ENCODE assay signal across 12 cellular contexts in the genomic region with DNA sequence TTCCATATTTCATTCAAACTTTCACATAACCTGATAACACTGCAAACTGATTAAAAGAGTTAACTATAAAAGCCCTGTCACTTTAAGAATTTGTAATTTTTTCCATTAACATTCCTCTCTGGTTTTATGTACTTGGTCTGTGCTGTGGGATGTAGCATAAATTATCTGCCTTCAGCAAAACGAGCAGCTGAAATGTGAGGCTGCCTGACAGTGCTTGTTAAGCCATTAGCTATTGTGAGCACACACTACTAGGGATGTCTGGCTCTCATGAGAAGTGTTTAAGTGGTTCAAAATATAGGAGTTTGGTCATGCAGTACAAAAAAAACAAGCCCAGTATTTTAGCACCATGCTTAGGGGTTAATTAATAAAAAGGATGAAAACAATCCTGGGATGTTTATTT.
DNase-seq lines count a peak whose midpoint lies in the region; ATAC-seq lines count a peak whose summit lies in the region.
"Had no signal": no experiment of that assay in that cellular context is flagged by ENCODE, and none has a peak within 500 bp of the region (broad histone marks: within the 10 kb centered on the region; RNA-seq: fewer than 3 reads in every experiment).

No MANE protein-coding gene starts in this region.

- intact Hi-C loops in aorta (cut with DNase I): loop anchor here (5.0 to 10.0 kb wide), 2 partner anchors 64 to 168 kb away; a partner anchor contains a TSS

- no peak overlapping the region for H3K4me3 Mint-ChIP-seq in memory B cell
- H3K4me3 Mint-ChIP-seq: GM23338 had no signal

- no peaks in the 10 kb centered on the region for H3K9me3 ChIP-seq in aorta (ENCODE audit: control insufficient read depth, low read length)

- H3K27me3 ChIP-seq in aorta (ENCODE audit: control insufficient read depth in 1 of 2, insufficient read depth in 2 of 2, low read length in 1 of 2): no peaks in the 10 kb centered on the region

- no peaks in the 10 kb centered on the region for H3K36me3 Mint-ChIP-seq in memory B cell

- H3K4me1 ChIP-seq in aorta (ENCODE audit: control insufficient read depth in 1 of 2, insufficient read depth in 2 of 2, low read length in 2 of 2): no peaks in the 10 kb centered on the region

- H3K4me3 ChIP-seq in aorta (ENCODE audit: low read length in 2 of 2): no peak overlapping the region
- H3K4me3 ChIP-seq: GM23338, smooth muscle cell had no signal

- ATAC-seq in memory B cell (ENCODE audit: low read depth): no peak
- ATAC-seq in aorta (ENCODE audit: low FRiP score): no peak
- ATAC-seq: GM23338 had no signal

- H3K9me3 Mint-ChIP-seq in memory B cell: no peaks in the 10 kb centered on the region
- H3K9me3 Mint-ChIP-seq: GM23338 had no signal

- DNase-seq in COLO668 (lab: John Stamatoyannopoulos, UW; ENCODE audit: unreplicated experiment) (peak; percentile 32), H4 (ENCODE audit: low spot score) (peak; percentile 36), NCI-H526 treated with DMSO at 0.1 percent for 48 hours (lab: John Stamatoyannopoulos, UW) (peak; percentile 31), memory B cell (ENCODE audit: low spot score in 2 of 2) (no peak), 8988T (no peak), aorta (no peak), C1 segment of cervical spinal cord (lab: John Stamatoyannopoulos, UW) (no peak), NCI-H2227 treated with DMSO at 0.1 percent for 48 hours (lab: John Stamatoyannopoulos, UW) (no peak)
- DNase-seq: activated effector memory CD4-positive, alpha-beta T cell treated with anti-CD3 and anti-CD28 coated beads, Interleukin-2, amount 50 U/mL, for 16 hours; glutamatergic neuron had no signal

- no peaks in the 10 kb centered on the region for H3K27me3 Mint-ChIP-seq in memory B cell

- H3K27ac ChIP-seq in aorta (ENCODE audit: low read depth in 1 of 2, low read length in 2 of 2): no peak overlapping the region

- H3K27ac Mint-ChIP-seq in memory B cell: peak overlapping the region; percentile 90
- H3K27ac Mint-ChIP-seq: GM23338 had no signal

- H3K4me1 Mint-ChIP-seq in memory B cell: peaks cover 7% of the 10 kb centered on the region

- WGBS in aorta, 2 donors: 19% methylated on average over 1 of the region's 1 CpG

- H3K36me3 ChIP-seq in aorta (ENCODE audit: control insufficient read depth in 1 of 2, insufficient read depth in 2 of 2, low read length in 1 of 2): no peaks in the 10 kb centered on the region

Comparison
In these comparisons a context has a peak if more than half of its experiments do, and no peak if none do; other contexts are left out.
1. DNase-seq: peak in COLO668 (single experiment), H4 (single experiment) and NCI-H526 treated with DMSO at 0.1 percent for 48 hours (single experiment); none in memory B cell (0 of 2), 8988T (single experiment), aorta (0 of 2), C1 segment of cervical spinal cord (0 of 14) and NCI-H2227 treated with DMSO at 0.1 percent for 48 hours (single experiment).